8 cellular contexts compared by ENCODE assay signal in genomic region chr1:165073402-165074007, GRCh38.
DNase-seq lines count a peak whose midpoint lies in the region; ATAC-seq, FAIRE-seq and TF ChIP-seq lines count a peak whose summit lies in the region.

No MANE protein-coding gene starts in this region.

- H3K36me3 ChIP-seq in left lung = no peaks in the 10 kb centered on the region

- H3K9me3 ChIP-seq in A549 (no peaks in the 10 kb centered on the region; the same call in 2 of the 3 replicates), left lung (no peaks in the 10 kb centered on the region)

- H3K4me3 ChIP-seq in A549 (no peak overlapping the region), left lung (no peak overlapping the region)

- H3K9me3 Mint-ChIP-seq in T-cell = no peaks in the 10 kb centered on the region

- intact Hi-C loops in left lung (cut with DNase I) = loop anchor here in 1 of 2 donors (5.0 kb wide), 1 partner anchor 156 kb away; no protein-coding TSS in a partner anchor

- CTCF ChIA-PET in A549 (lab: Yijun Ruan, JAX) (interaction anchor here (0.5 to 3.5 kb wide), 35 partner anchors 8 to 1718 kb away, joined by 3 to 17 read pairs (median 4); no protein-coding TSS in a partner anchor), T-cell (lab: Charles Lee) (no interaction called here)

- peak; percentile 87 to 92 for TF ChIP-seq RAD21 in A549 (conservative IDR thresholded peaks at IDR 0.05 in 1 of 2, IDR thresholded peaks at IDR 0.05 in 1 of 2)

- POLR2A ChIA-PET in A549 (lab: Yijun Ruan, JAX) (no interaction called here), T-cell (lab: Charles Lee) (no interaction called here)

- H3K27ac Mint-ChIP-seq in T-cell = no peak overlapping the region

- WGBS in A549 (ENCODE audit: missing lambda C conversion rate) = 9% methylated on average over 4 of the region's 4 CpGs

- H3K27ac ChIP-seq in A549 (peak overlapping the region in 1 of 2 experiments; percentile 57; a peak in 3 of 6 replicates), left lung (no peak overlapping the region)

- TF ChIP-seq CTCF in A549 (IDR thresholded peaks at IDR 0.05) = peak; percentile 89
- peak; percentile 57 to 83 for TF ChIP-seq CTCF in left lung (IDR thresholded peaks at IDR 0.05)

- FAIRE-seq in A549 (lab: Jason Lieb, UNC) = no peak

- TF ChIP-seq EP300 in A549 (IDR thresholded peaks at IDR 0.05) = no peak

- no peaks in the 10 kb centered on the region for H3K27me3 ChIP-seq in left lung

- H3K36me3 Mint-ChIP-seq in T-cell = no peaks in the 10 kb centered on the region

- H3K4me3 Mint-ChIP-seq in T-cell = no peak overlapping the region

- H3K27me3 Mint-ChIP-seq in T-cell = peaks cover 0 to 2% of the 10 kb centered on the region in 2 donors

- no peak for TF ChIP-seq POLR2A in A549 (IDR thresholded peaks at IDR 0.05; ENCODE audit: low read length)

- DNase-seq in A549 (ENCODE audit: low read depth in 1 of 2, low spot score in 1 of 2) (peak; percentile 37 to 59), NCI-H774 (lab: John Stamatoyannopoulos, UW) (peak; percentile 48), cerebellum (ENCODE audit: low spot score) (peak; percentile 31), left lung (no peak), T-cell (no peak)

- ATAC-seq in A549 (peak in 1 of 2 experiments; percentile 87; a peak in 4 of 6 replicates), GM18502 (IDR thresholded peaks at IDR 0.05; ENCODE audit: poor library complexity, unreplicated experiment) (peak; percentile 76), HG03565 (IDR thresholded peaks at IDR 0.05; ENCODE audit: unreplicated experiment) (peak; percentile 68), left lung (peak; percentile 92), GM19452 (IDR thresholded peaks at IDR 0.05; ENCODE audit: unreplicated experiment) (no peak), T-cell (replicated peaks in 1 of 4) (no peak)

- peaks cover 5% of the 10 kb centered on the region; the same call in 1 of the 3 replicates for H3K4me1 ChIP-seq in A549
- no peaks in the 10 kb centered on the region for H3K4me1 ChIP-seq in left lung

- H3K4me2 ChIP-seq in A549 = no peak overlapping the region; the same call in 2 of the 3 replicates

- H3K4me1 Mint-ChIP-seq in T-cell = no peaks in the 10 kb centered on the region

TF ChIP-seq in A549, 52 proteins besides CTCF, POLR2A, EP300 and RAD21:
- TF ChIP-seq SMC3 (IDR thresholded peaks at IDR 0.05) (peak; percentile 88), HEYL (CRISPR knock-in tag; IDR thresholded peaks at IDR 0.05) (no peak)

Comparison
In these comparisons a context has a peak if more than half of its experiments do, and no peak if none do; other contexts are left out.
1. ATAC-seq: peak in GM18502 (single experiment), HG03565 (single experiment) and left lung (single experiment); none in GM19452 (single experiment) and T-cell (0 of 4).
2. DNase-seq: peak in A549 (2 of 2), NCI-H774 (single experiment) and cerebellum (single experiment); none in left lung (0 of 2) and T-cell (0 of 34).